Comparison of ENCODE assay signal across 11 cellular contexts in the genomic region with DNA sequence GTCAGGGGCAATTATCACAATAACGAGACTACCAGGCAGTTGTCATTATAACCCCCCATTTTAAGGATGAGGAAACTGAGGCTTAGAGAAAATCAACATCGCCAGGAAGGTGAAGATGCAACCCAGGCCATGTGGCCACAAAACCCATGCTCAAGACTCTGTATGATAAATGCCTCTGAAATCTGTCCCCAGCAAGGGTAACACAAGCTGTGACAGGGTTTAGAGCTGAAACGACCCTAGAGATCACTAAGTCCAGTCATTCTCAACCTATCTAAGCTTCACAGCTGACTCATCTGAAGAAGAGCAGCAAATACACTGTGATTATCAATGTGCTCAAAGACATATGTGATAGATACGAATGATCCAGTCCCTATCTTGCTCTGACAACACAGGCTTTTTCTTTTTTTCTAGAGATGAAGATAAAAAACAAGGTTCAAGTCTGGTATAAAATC. TPM values are rescaled to one million over a fixed set of nuclear protein-coding genes. Genes with fewer than 3 reads are reported as not detected.
DNase-seq lines count a peak whose midpoint lies in the region; ATAC-seq and TF ChIP-seq lines count a peak whose summit lies in the region.
"Had no signal": no experiment of that assay in that cellular context is flagged by ENCODE, and none has a peak within 500 bp of the region (broad histone marks: within the 10 kb centered on the region; RNA-seq: fewer than 3 reads in every experiment).

No MANE protein-coding gene starts in this region.

- H4K20me1 ChIP-seq in OCI-LY3 (ENCODE audit: insufficient read depth, low read length): no peaks in the 10 kb centered on the region

- intact Hi-C loops in Right ventricle myocardium inferior (cut with DNase I): no loop called here

- peak overlapping the region; percentile 60 for H3K4me2 ChIP-seq in OCI-LY3 (ENCODE audit: low read length)

- TF ChIP-seq CTCF in GM13977 (IDR thresholded peaks at IDR 0.05; ENCODE audit: extremely low read depth, insufficient read depth, missing control alignments) (no peak), OCI-LY3 (IDR thresholded peaks at IDR 0.05; ENCODE audit: low read depth, low read length) (no peak)

- no peaks in the 10 kb centered on the region for H3K9me3 ChIP-seq in OCI-LY3 (ENCODE audit: insufficient read depth, low read length)
- H3K9me3 ChIP-seq: thoracic aorta had no signal

- peaks cover 10% of the 10 kb centered on the region for H3K79me2 ChIP-seq in OCI-LY3 (ENCODE audit: low read length)

- peak overlapping the region; percentile 59 for H3K9ac ChIP-seq in OCI-LY3 (ENCODE audit: low read length)

- in situ Hi-C loops in GM13977 (cut with MboI; ENCODE audit: low pct_unique_long_range_greater_than_20kb, low sequenced_read_pairs, unreplicated experiment): no loop called here

- no peaks in the 10 kb centered on the region for H3K27me3 ChIP-seq in OCI-LY3 (ENCODE audit: low read depth, low read length)

- peak; percentile 75 for ATAC-seq in GM19452 (IDR thresholded peaks at IDR 0.05; ENCODE audit: unreplicated experiment)
- peak; percentile 85 for ATAC-seq in HG02884 (IDR thresholded peaks at IDR 0.05; ENCODE audit: unreplicated experiment)
- no peak for ATAC-seq in Right ventricle myocardium inferior
- ATAC-seq in HG02763 (IDR thresholded peaks at IDR 0.05; ENCODE audit: unreplicated experiment): no peak

- H3K36me3 ChIP-seq in OCI-LY3 (replicated peaks; ENCODE audit: low read depth, low read length): peaks cover 2% of the 10 kb centered on the region
- H3K36me3 ChIP-seq: thoracic aorta had no signal

- H3K27ac ChIP-seq in OCI-LY3 (ENCODE audit: low read length): peak overlapping the region; percentile 80
- H3K27ac ChIP-seq: C4-2B, thoracic aorta had no signal

- peak; percentile 50 for DNase-seq in GM13977 (ENCODE audit: low spot score)
- DNase-seq in Right ventricle myocardium inferior (ENCODE audit: missing footprints): no peak
- DNase-seq in GM19238 (ENCODE audit: insufficient read length, low spot score): no peak
- no peak for DNase-seq in activated T-cell treated with anti-CD3 and anti-CD28 coated beads for 4 hours
- DNase-seq: NCI-H1092 had no signal

- H3K4me3 ChIP-seq in OCI-LY3 (ENCODE audit: low read length): peak overlapping the region; percentile 12; the same call in 1 of the 2 replicates
- H3K4me3 ChIP-seq: thoracic aorta had no signal

- H2AFZ ChIP-seq in OCI-LY3 (ENCODE audit: low read depth, low read length): no peak overlapping the region

- H3K4me1 ChIP-seq in OCI-LY3 (ENCODE audit: low read length): peaks cover 88% of the 10 kb centered on the region

RNA-seq across cellular contexts. Expression of a gene that starts 47.0 kb away (rescaled TPM):
- 8.1 TPM for total RNA-seq in Right ventricle myocardium inferior

Comparison
In these comparisons a context has a peak if more than half of its experiments do, and no peak if none do; other contexts are left out.
1. ATAC-seq: peak in GM19452 (single experiment) and HG02884 (single experiment); none in Right ventricle myocardium inferior (single experiment) and HG02763 (single experiment).